Comparison of ENCODE assay signal across 20 cellular contexts in genomic region chr3:13535905-13536304, GRCh38. TPM values are rescaled to one million over a fixed set of nuclear protein-coding genes. Genes with fewer than 3 reads are reported as not detected.
DNase-seq lines count a peak whose midpoint lies in the region; ATAC-seq, FAIRE-seq and TF ChIP-seq lines count a peak whose summit lies in the region.
"Had no signal": no experiment of that assay in that cellular context is flagged by ENCODE, and none has a peak within 500 bp of the region (broad histone marks: within the 10 kb centered on the region; RNA-seq: fewer than 3 reads in every experiment).

No MANE protein-coding gene starts in this region.

- no peaks in the 10 kb centered on the region for H3K79me1 ChIP-seq in mesendoderm (ENCODE audit: low read length)

- H3K4ac ChIP-seq in mesendoderm (ENCODE audit: low read depth, low read length): no peak overlapping the region

- WGBS in right cardiac atrium: 59% methylated on average over 9 of the region's 9 CpGs
- no CpG with 5 or more reads among the region's 9 CpGs for WGBS in mesendoderm (ENCODE audit: extremely low coverage, insufficient coverage, low lambda C conversion rate)
- WGBS in aorta, 2 donors: 49 to 52% methylated on average over 9 of the region's 9 CpGs
- 93 to 100% methylated on average over 2 to 9 of the region's 9 CpGs for WGBS in endodermal cell (ENCODE audit: insufficient coverage in 1 of 2, insufficient read length in 1 of 2), 2 experiments

- no peak overlapping the region for H3K56ac ChIP-seq in mesendoderm (ENCODE audit: low read length)

- peaks cover 3% of the 10 kb centered on the region for H3K27me3 Mint-ChIP-seq in endodermal cell (ENCODE audit: insufficient read depth)

- H3K9me3 ChIP-seq in right cardiac atrium (ENCODE audit: control insufficient read depth, low read length) (no peaks in the 10 kb centered on the region), aorta (ENCODE audit: control insufficient read depth, low read length) (no peaks in the 10 kb centered on the region), endodermal cell (ENCODE audit: control insufficient read depth, low read length) (no peaks in the 10 kb centered on the region)
- H3K9me3 ChIP-seq: pancreas had no signal

- H3K27me3 ChIP-seq in right cardiac atrium (ENCODE audit: control insufficient read depth, insufficient read depth) (no peaks in the 10 kb centered on the region), mesendoderm (ENCODE audit: insufficient read depth, low read length, poor library complexity) (no peaks in the 10 kb centered on the region), aorta (ENCODE audit: control insufficient read depth in 1 of 2, insufficient read depth in 2 of 2, low read length in 1 of 2) (no peaks in the 10 kb centered on the region), endodermal cell (ENCODE audit: control insufficient read depth, insufficient read depth, low read length, poor library complexity, severe bottlenecking) (no peaks in the 10 kb centered on the region)
- H3K27me3 ChIP-seq: pancreas had no signal

- H3K4me1 ChIP-seq in right cardiac atrium (ENCODE audit: control insufficient read depth, insufficient read depth, low read length) (peaks cover 19% of the 10 kb centered on the region), mesendoderm (ENCODE audit: control insufficient read depth, low read depth, low read length) (no peaks in the 10 kb centered on the region), aorta (ENCODE audit: control insufficient read depth in 1 of 2, insufficient read depth in 2 of 2, low read length in 2 of 2) (no peaks in the 10 kb centered on the region), endodermal cell (ENCODE audit: control insufficient read depth, insufficient read depth, low read length) (no peaks in the 10 kb centered on the region)
- H3K4me1 ChIP-seq: pancreas had no signal

- H3K4me3 ChIP-seq in right cardiac atrium (ENCODE audit: low read length): no peak overlapping the region
- no peak overlapping the region for H3K4me3 ChIP-seq in mesendoderm (ENCODE audit: low read length)
- H3K4me3 ChIP-seq in aorta (ENCODE audit: low read length in 2 of 2): no peak overlapping the region
- no peak overlapping the region for H3K4me3 ChIP-seq in endodermal cell (ENCODE audit: low read length)
- H3K4me3 ChIP-seq: GM23338, pancreas had no signal

- no peak overlapping the region for H2BK120ac ChIP-seq in mesendoderm (ENCODE audit: low read depth, low read length)

- TF ChIP-seq CTCF in endodermal cell (conservative IDR thresholded peaks at IDR 0.05) (no peak), D721Med (IDR thresholded peaks at IDR 0.05; ENCODE audit: insufficient read depth, missing control alignments) (no peak)

- DNase-seq in right cardiac atrium (peak in 2 of 3 donors; percentile 64 to 74), Right ventricle myocardium inferior (ENCODE audit: missing footprints) (no peak), anterior cingulate cortex (lab: John Stamatoyannopoulos, UW) (peak in 41 of 58 donors; percentile 12 to 76 (median 44)), mesendoderm (no peak), aorta (peak; percentile 41 to 73), endodermal cell (no peak), D721Med (ENCODE audit: insufficient read length, low spot score) (no peak)
- DNase-seq: activated CD4-positive, CD25-positive, alpha-beta regulatory T cell treated with anti-CD3 and anti-CD28 coated beads, Interleukin-2, amount 50 U/mL, for 72 hours; activated naive CD8-positive, alpha-beta T cell treated with anti-CD3 and anti-CD28 coated beads for 36 hours; dermis blood vessel endothelial cell; erythroblast; NCI-H1930; NCI-H748 treated with DMSO at 0.1 percent for 48 hours; small intestine; stimulated activated CD4-positive, alpha-beta T cell treated with anti-CD3 and anti-CD28 coated beads, Interleukin-4, amount 100 ng/mL, for 4 hours had no signal

- ATAC-seq in right cardiac atrium (no peak), Right ventricle myocardium inferior (no peak), aorta (ENCODE audit: low FRiP score) (no peak), HG03378 (IDR thresholded peaks at IDR 0.05; ENCODE audit: unreplicated experiment) (no peak)
- ATAC-seq: left ventricle myocardium superior, pancreas had no signal

- intact Hi-C loops in right cardiac atrium (cut with DNase I): no loop called here
- intact Hi-C loops in Right ventricle myocardium inferior (cut with DNase I): no loop called here
- intact Hi-C loops in aorta (cut with DNase I): no loop called here

- no peaks in the 10 kb centered on the region for H3K79me2 ChIP-seq in mesendoderm (ENCODE audit: control insufficient read depth, insufficient read depth, low read length)

- FAIRE-seq in D721Med (lab: Jason Lieb, UNC): no peak
- FAIRE-seq: pancreas, small intestine had no signal

- no peak overlapping the region for H4K5ac ChIP-seq in mesendoderm (ENCODE audit: low read length)

- H3K27ac Mint-ChIP-seq in endodermal cell: no peak overlapping the region
- H3K27ac Mint-ChIP-seq: GM23338 had no signal

- H3K18ac ChIP-seq in mesendoderm (ENCODE audit: low read length): no peak overlapping the region

- H3K36me3 ChIP-seq in mesendoderm (ENCODE audit: control insufficient read depth, insufficient read depth, low read length): no peaks in the 10 kb centered on the region
- H3K36me3 ChIP-seq in aorta (ENCODE audit: control insufficient read depth in 1 of 2, insufficient read depth in 2 of 2, low read length in 1 of 2): no peaks in the 10 kb centered on the region
- H3K36me3 ChIP-seq in endodermal cell (ENCODE audit: control insufficient read depth, insufficient read depth, low read length): no peaks in the 10 kb centered on the region
- H3K36me3 ChIP-seq: pancreas had no signal

- H4K8ac ChIP-seq in mesendoderm (ENCODE audit: low read depth, low read length): no peak overlapping the region

- no peak overlapping the region for H2BK15ac ChIP-seq in mesendoderm (replicated peaks; ENCODE audit: low read depth)

- H3K36me3 Mint-ChIP-seq in endodermal cell (ENCODE audit: low read depth): no peaks in the 10 kb centered on the region

- H2BK5ac ChIP-seq in mesendoderm (ENCODE audit: low read length): no peak overlapping the region

- no peak overlapping the region for H3K4me3 Mint-ChIP-seq in endodermal cell
- H3K4me3 Mint-ChIP-seq: activated naive CD8-positive, alpha-beta T cell treated with anti-CD3 and anti-CD28 coated beads for 36 hours; GM23338 had no signal

- peak overlapping the region; percentile 47 for H2AK5ac ChIP-seq in mesendoderm (ENCODE audit: low read length)

- H3K4me1 Mint-ChIP-seq in endodermal cell: peaks cover 10% of the 10 kb centered on the region

- no peak overlapping the region for H3K9ac ChIP-seq in mesendoderm (ENCODE audit: low read length)
- H3K9ac ChIP-seq in endodermal cell (ENCODE audit: extremely low read depth, low read length, poor library complexity, severe bottlenecking): no peak overlapping the region

- no peaks in the 10 kb centered on the region for H3K9me3 Mint-ChIP-seq in endodermal cell

- no peak overlapping the region for H3K27ac ChIP-seq in right cardiac atrium (ENCODE audit: low read length)
- no peak overlapping the region for H3K27ac ChIP-seq in mesendoderm (ENCODE audit: low read depth, low read length)
- no peak overlapping the region for H3K27ac ChIP-seq in aorta (ENCODE audit: low read depth in 1 of 2, low read length in 2 of 2)
- no peak overlapping the region for H3K27ac ChIP-seq in endodermal cell (ENCODE audit: low read depth, low read length)
- H3K27ac ChIP-seq: 22Rv1, pancreas had no signal

- no peak overlapping the region for H3K4me2 ChIP-seq in mesendoderm (ENCODE audit: low read length)

- no peak overlapping the region for H3K23ac ChIP-seq in mesendoderm (ENCODE audit: low read length)

RNA-seq across cellular contexts. Expression of gene FBLN2, which starts 13.0 kb away (rescaled TPM):
- total RNA-seq in right cardiac atrium (100 to 1,000 TPM; 165 to 323 (median 258) TPM), Right ventricle myocardium inferior (81.1 TPM), aorta (100 to 1,000 TPM; 117 to 494 TPM), endodermal cell (100 to 1,000 TPM in 1 of 2 donors, 10 to 100 TPM in 1; 86.1 to 136 TPM)
- polyA plus RNA-seq in right cardiac atrium (124 TPM), aorta (10 to 100 TPM; 16.7 to 19.9 TPM)
- 5.7 TPM for polyA plus RNA-seq in mesendoderm (2013, experiment 1 of 2)
- 5.4 TPM for polyA plus RNA-seq in mesendoderm (2013, experiment 2 of 2)
- polyA plus RNA-seq in endodermal cell (2013, experiment 1 of 2): 68.2 TPM
- 78.4 TPM for polyA plus RNA-seq in endodermal cell (2013, experiment 2 of 2)

RNA-seq across cellular contexts. Expression of gene HDAC11, which starts 55.8 kb away (rescaled TPM):
- 10 to 100 TPM; 35.2 to 43.2 (median 40.0) TPM for total RNA-seq in right cardiac atrium
- polyA plus RNA-seq in right cardiac atrium: 51.3 TPM
- 37.5 TPM for total RNA-seq in Right ventricle myocardium inferior
- polyA plus RNA-seq in mesendoderm (2013, experiment 1 of 2): 2.6 TPM
- 3.4 TPM for polyA plus RNA-seq in mesendoderm (2013, experiment 2 of 2)
- total RNA-seq in aorta: 10 to 100 TPM; 16.8 to 19.9 TPM
- 10 to 100 TPM; 18.9 to 22.2 TPM for polyA plus RNA-seq in aorta
- total RNA-seq in endodermal cell: 10 to 100 TPM; 17.0 to 17.1 TPM
- polyA plus RNA-seq in endodermal cell (2013, experiment 1 of 2): 14.4 TPM
- polyA plus RNA-seq in endodermal cell (2013, experiment 2 of 2): 16.7 TPM

Comparison
In these comparisons a context has a peak if more than half of its experiments do, and no peak if none do; other contexts are left out.
1. DNase-seq: peak in right cardiac atrium (2 of 3), anterior cingulate cortex (41 of 58) and aorta (2 of 2); none in Right ventricle myocardium inferior (single experiment), mesendoderm (single experiment), endodermal cell (single experiment) and D721Med (single experiment).